Comparison of ENCODE assay signal across 18 cellular contexts in the genomic region with DNA sequence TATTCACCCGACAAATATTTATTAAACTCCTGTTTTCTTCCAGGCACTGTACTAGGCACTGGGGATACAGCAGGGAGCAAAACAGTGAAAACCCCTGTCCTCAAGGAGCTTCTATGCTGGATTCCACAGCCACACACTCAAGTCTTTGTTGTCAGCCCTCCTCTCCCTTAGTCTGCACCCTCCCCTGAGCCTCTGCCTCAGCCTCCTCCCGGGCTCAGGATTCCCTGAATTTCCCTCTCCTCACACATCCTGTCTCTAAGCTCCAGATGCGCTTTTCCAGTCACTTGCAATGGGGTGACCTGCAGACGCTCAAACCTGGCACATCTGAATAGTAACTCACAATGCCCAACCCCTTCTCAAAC.
"Had no signal": no experiment of that assay in that cellular context is flagged by ENCODE, and none has a peak within 500 bp of the region (broad histone marks: within the 10 kb centered on the region; RNA-seq: fewer than 3 reads in every experiment).

No MANE protein-coding gene starts in this region.

- H3K4me3 ChIP-seq: neural progenitor cell, sigmoid colon, SJSA1, transverse colon had no signal

- H3K27ac Mint-ChIP-seq: activated naive CD8-positive, alpha-beta T cell; stimulated activated effector memory CD8-positive, alpha-beta T cell treated with anti-CD3 and anti-CD28 coated beads, Interleukin-12 subunit alpha, Interleukin-12 subunit beta, amount 100 ng/mL, for 72 hours had no signal

- H3K27ac ChIP-seq: brain microvascular endothelial cell, neural progenitor cell, SJSA1 had no signal

- H3K27me3 ChIP-seq: sigmoid colon, SJSA1, transverse colon had no signal

- H3K9me3 ChIP-seq: sigmoid colon, SJSA1, transverse colon had no signal

- ATAC-seq: esophagus mucosa; stimulated activated effector memory CD8-positive, alpha-beta T cell treated with anti-CD3 and anti-CD28 coated beads, Interleukin-12 subunit alpha, Interleukin-12 subunit beta, amount 100 ng/mL, for 72 hours had no signal

- H3K36me3 ChIP-seq: brain microvascular endothelial cell, neural progenitor cell, sigmoid colon, SJSA1, transverse colon, WERI-Rb-1 had no signal

- H3K4me1 Mint-ChIP-seq: stimulated activated effector memory CD8-positive, alpha-beta T cell treated with anti-CD3 and anti-CD28 coated beads, Interleukin-12 subunit alpha, Interleukin-12 subunit beta, amount 100 ng/mL, for 72 hours had no signal

- H3K4me2 ChIP-seq: neural progenitor cell had no signal

- DNase-seq: activated CD4-positive, alpha-beta T cell treated with anti-CD3 and anti-CD28 coated beads for 1 hour; aorta; brain microvascular endothelial cell; effector CD4-positive, alpha-beta T cell; hypothalamus; mammary epithelial cell; sigmoid colon; stimulated activated CD4-positive, alpha-beta T cell treated with anti-CD3 and anti-CD28 coated beads, Interleukin-4, amount 100 ng/mL, for 24 hours; SW 1271; T-helper 2 cell; transverse colon; WERI-Rb-1 had no signal

- FAIRE-seq: keratinocyte had no signal

- H3K4me3 Mint-ChIP-seq: activated naive CD8-positive, alpha-beta T cell; neural progenitor cell; stimulated activated effector memory CD8-positive, alpha-beta T cell treated with anti-CD3 and anti-CD28 coated beads, Interleukin-12 subunit alpha, Interleukin-12 subunit beta, amount 100 ng/mL, for 72 hours had no signal

- H3K9ac ChIP-seq: neural progenitor cell had no signal

- H3K9me3 Mint-ChIP-seq: neural progenitor cell; stimulated activated effector memory CD8-positive, alpha-beta T cell treated with anti-CD3 and anti-CD28 coated beads, Interleukin-12 subunit alpha, Interleukin-12 subunit beta, amount 100 ng/mL, for 72 hours had no signal

- H3K36me3 Mint-ChIP-seq: activated naive CD8-positive, alpha-beta T cell; neural progenitor cell; stimulated activated effector memory CD8-positive, alpha-beta T cell treated with anti-CD3 and anti-CD28 coated beads, Interleukin-12 subunit alpha, Interleukin-12 subunit beta, amount 100 ng/mL, for 72 hours had no signal

- H2AFZ ChIP-seq: neural progenitor cell had no signal
